ENCODE assay signal across 1 cellular context in the genomic region with DNA sequence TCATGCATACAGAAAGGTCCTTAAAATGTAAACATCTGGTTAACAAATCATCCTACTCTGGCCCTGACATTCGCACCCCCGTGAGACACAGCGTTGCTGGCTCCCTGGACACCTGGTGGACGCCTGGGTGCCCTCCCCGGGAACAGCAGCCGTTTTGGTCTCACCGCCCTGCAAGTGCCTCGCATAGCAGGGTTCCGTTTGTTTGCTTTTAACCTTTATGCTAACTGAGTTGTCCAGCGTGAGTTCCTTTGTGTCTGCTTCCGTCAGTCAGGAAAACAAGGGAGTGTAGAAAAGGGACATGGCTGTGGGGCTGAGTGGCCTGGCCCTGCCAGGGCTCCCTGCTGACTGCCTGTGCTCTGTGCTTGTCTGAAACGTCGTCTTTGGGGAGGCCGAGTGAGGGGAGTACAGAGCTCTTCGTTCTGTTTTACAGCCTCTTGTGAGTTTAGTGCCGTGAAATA.
TF ChIP-seq lines count a peak whose summit lies in the region.

No MANE protein-coding gene starts in this region.

TF ChIP-seq in HepG2, 621 proteins besides CTCF, POLR2A, EP300 and RAD21 (continued from another document and continues in another):
- peak; percentile 17; the same call in 1 of the 2 replicates for TF ChIP-seq DRAP1 (CRISPR knock-in tag; IDR thresholded peaks at IDR 0.05)
- TF ChIP-seq ZNF232 (CRISPR knock-in tag; IDR thresholded peaks at IDR 0.05; ENCODE audit: borderline replicate concordance), result no peak
- TF ChIP-seq ZNF101 (CRISPR knock-in tag; IDR thresholded peaks at IDR 0.05; ENCODE audit: borderline replicate concordance, low read depth), result no peak
- no peak for TF ChIP-seq ZNF547 (CRISPR knock-in tag; IDR thresholded peaks at IDR 0.05)
- no peak for TF ChIP-seq THAP9 (CRISPR knock-in tag; IDR thresholded peaks at IDR 0.05; ENCODE audit: borderline replicate concordance)
- TF ChIP-seq MZF1 (CRISPR knock-in tag; IDR thresholded peaks at IDR 0.05; ENCODE audit: borderline replicate concordance), result no peak
- TF ChIP-seq, protein P1, sequence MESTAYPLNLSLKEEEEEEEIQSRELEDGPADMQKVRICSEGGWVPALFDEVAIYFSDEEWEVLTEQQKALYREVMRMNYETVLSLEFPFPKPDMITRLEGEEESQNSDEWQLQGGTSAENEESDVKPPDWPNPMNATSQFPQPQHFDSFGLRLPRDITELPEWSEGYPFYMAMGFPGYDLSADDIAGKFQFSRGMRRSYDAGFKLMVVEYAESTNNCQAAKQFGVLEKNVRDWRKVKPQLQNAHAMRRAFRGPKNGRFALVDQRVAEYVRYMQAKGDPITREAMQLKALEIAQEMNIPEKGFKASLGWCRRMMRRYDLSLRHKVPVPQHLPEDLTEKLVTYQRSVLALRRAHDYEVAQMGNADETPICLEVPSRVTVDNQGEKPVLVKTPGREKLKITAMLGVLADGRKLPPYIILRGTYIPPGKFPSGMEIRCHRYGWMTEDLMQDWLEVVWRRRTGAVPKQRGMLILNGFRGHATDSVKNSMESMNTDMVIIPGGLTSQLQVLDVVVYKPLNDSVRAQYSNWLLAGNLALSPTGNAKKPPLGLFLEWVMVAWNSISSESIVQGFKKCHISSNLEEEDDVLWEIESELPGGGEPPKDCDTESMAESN (CRISPR knock-in tag; conservative IDR thresholded peaks at IDR 0.05), result no peak
- TF ChIP-seq ZNF160 (CRISPR knock-in tag; IDR thresholded peaks at IDR 0.05), result no peak
- no peak for TF ChIP-seq IRX3 (CRISPR knock-in tag; IDR thresholded peaks at IDR 0.05; ENCODE audit: borderline replicate concordance, low read depth)
- no peak for TF ChIP-seq CAMTA2 (CRISPR knock-in tag; IDR thresholded peaks at IDR 0.05; ENCODE audit: borderline replicate concordance)
- TF ChIP-seq NCOA5 (CRISPR knock-in tag; IDR thresholded peaks at IDR 0.05), result no peak
- TF ChIP-seq KLF13 (CRISPR knock-in tag; IDR thresholded peaks at IDR 0.05), result no peak
- no peak for TF ChIP-seq RBFOX2 (IDR thresholded peaks at IDR 0.05; ENCODE audit: low read depth, low read length)
- TF ChIP-seq, protein P2, sequence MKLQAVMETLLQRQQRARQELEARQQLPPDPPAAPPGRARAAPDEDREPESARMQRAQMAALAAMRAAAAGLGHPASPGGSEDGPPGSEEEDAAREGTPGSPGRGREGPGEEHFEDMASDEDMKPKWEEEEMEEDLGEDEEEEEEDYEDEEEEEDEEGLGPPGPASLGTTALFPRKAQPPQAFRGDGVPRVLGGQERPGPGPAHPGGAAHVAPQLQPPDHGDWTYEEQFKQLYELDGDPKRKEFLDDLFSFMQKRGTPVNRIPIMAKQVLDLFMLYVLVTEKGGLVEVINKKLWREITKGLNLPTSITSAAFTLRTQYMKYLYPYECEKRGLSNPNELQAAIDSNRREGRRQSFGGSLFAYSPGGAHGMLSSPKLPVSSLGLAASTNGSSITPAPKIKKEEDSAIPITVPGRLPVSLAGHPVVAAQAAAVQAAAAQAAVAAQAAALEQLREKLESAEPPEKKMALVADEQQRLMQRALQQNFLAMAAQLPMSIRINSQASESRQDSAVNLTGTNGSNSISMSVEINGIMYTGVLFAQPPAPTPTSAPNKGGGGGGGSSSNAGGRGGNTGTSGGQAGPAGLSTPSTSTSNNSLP (IDR thresholded peaks at IDR 0.05; ENCODE audit: low read depth, low read length), result no peak
- peak; percentile 65 for TF ChIP-seq SAP130 (CRISPR knock-in tag; IDR thresholded peaks at IDR 0.05; ENCODE audit: low read depth)
- TF ChIP-seq ZNF670 (CRISPR knock-in tag; IDR thresholded peaks at IDR 0.05; ENCODE audit: borderline replicate concordance), result no peak
- no peak for TF ChIP-seq TIGD3 (CRISPR knock-in tag; IDR thresholded peaks at IDR 0.05; ENCODE audit: borderline replicate concordance)
- TF ChIP-seq BCLAF1 (IDR thresholded peaks at IDR 0.05), result no peak
- TF ChIP-seq SP5 (CRISPR knock-in tag; IDR thresholded peaks at IDR 0.05; ENCODE audit: borderline replicate concordance, low read depth), result no peak
- no peak for TF ChIP-seq SIX1 (CRISPR knock-in tag; IDR thresholded peaks at IDR 0.05; ENCODE audit: borderline replicate concordance)
- TF ChIP-seq PPARG (CRISPR knock-in tag; conservative IDR thresholded peaks at IDR 0.05), result peak; percentile 79; the same call in 1 of the 2 replicates
- TF ChIP-seq ZNF549 (CRISPR knock-in tag; IDR thresholded peaks at IDR 0.05), result no peak
- TF ChIP-seq, protein P3, sequence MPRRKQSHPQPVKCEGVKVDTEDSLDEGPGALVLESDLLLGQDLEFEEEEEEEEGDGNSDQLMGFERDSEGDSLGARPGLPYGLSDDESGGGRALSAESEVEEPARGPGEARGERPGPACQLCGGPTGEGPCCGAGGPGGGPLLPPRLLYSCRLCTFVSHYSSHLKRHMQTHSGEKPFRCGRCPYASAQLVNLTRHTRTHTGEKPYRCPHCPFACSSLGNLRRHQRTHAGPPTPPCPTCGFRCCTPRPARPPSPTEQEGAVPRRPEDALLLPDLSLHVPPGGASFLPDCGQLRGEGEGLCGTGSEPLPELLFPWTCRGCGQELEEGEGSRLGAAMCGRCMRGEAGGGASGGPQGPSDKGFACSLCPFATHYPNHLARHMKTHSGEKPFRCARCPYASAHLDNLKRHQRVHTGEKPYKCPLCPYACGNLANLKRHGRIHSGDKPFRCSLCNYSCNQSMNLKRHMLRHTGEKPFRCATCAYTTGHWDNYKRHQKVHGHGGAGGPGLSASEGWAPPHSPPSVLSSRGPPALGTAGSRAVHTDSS (CRISPR knock-in tag; conservative IDR thresholded peaks at IDR 0.05), result no peak
- TF ChIP-seq ZBTB25 (CRISPR knock-in tag; IDR thresholded peaks at IDR 0.05), result 0 out of 2 replicates have a peak, but pooled peaks have one; percentile 32
- TF ChIP-seq DR1 (CRISPR knock-in tag; IDR thresholded peaks at IDR 0.05), result no peak
- TF ChIP-seq ZNF343 (CRISPR knock-in tag; IDR thresholded peaks at IDR 0.05), result no peak
- TF ChIP-seq, protein P4, sequence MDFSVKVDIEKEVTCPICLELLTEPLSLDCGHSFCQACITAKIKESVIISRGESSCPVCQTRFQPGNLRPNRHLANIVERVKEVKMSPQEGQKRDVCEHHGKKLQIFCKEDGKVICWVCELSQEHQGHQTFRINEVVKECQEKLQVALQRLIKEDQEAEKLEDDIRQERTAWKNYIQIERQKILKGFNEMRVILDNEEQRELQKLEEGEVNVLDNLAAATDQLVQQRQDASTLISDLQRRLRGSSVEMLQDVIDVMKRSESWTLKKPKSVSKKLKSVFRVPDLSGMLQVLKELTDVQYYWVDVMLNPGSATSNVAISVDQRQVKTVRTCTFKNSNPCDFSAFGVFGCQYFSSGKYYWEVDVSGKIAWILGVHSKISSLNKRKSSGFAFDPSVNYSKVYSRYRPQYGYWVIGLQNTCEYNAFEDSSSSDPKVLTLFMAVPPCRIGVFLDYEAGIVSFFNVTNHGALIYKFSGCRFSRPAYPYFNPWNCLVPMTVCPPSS (IDR thresholded peaks at IDR 0.05), result no peak
- TF ChIP-seq ZNF296 (CRISPR knock-in tag; conservative IDR thresholded peaks at IDR 0.05), result no peak
- TF ChIP-seq ZNF740 (CRISPR knock-in tag; IDR thresholded peaks at IDR 0.05), result no peak
- no peak for TF ChIP-seq LRRFIP1 (CRISPR knock-in tag; conservative IDR thresholded peaks at IDR 0.05)
- no peak for TF ChIP-seq CCAR2 (optimal IDR thresholded peaks at IDR 0.05; ENCODE audit: low read depth, low read length)
- no peak for TF ChIP-seq ARHGAP35 (CRISPR knock-in tag; IDR thresholded peaks at IDR 0.05; ENCODE audit: borderline replicate concordance)
- TF ChIP-seq MBD4 (IDR thresholded peaks at IDR 0.05; ENCODE audit: borderline replicate concordance, low read length), result no peak
- TF ChIP-seq, protein P5, sequence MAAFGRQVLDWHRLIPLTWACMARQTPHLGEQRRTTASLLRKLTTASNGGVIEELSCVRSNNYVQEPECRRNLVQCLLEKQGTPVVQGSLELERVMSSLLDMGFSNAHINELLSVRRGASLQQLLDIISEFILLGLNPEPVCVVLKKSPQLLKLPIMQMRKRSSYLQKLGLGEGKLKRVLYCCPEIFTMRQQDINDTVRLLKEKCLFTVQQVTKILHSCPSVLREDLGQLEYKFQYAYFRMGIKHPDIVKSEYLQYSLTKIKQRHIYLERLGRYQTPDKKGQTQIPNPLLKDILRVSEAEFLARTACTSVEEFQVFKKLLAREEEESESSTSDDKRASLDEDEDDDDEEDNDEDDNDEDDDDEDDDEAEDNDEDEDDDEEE (CRISPR knock-in tag; IDR thresholded peaks at IDR 0.05), result no peak
